2 cellular contexts compared by ENCODE assay signal in the genomic region with DNA sequence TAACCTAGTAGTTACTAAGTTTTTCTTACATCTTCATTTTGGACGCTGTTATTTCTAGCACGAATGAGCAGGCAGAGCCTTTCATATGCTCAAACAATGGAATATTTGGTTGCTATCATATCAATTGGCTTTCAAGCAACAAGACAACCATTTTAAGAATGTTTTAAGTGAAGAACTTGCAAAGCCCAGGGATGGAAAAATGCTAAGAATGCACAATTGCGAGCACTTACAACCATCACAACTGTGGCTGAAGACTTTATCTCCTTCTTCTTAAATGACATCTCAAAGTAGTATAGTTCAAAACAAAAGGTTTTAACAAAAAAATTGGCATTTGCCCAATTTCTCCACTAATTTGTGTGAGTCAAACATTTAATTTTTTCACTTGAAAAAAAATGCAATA.
TF ChIP-seq lines count a peak whose summit lies in the region.

No MANE protein-coding gene starts in this region.

TF ChIP-seq in SK-N-SH treated with all-trans-retinoic acid at 6 μM for 48 hours, 23 proteins besides CTCF, POLR2A, EP300 and RAD21:
- TF ChIP-seq, protein P1, sequence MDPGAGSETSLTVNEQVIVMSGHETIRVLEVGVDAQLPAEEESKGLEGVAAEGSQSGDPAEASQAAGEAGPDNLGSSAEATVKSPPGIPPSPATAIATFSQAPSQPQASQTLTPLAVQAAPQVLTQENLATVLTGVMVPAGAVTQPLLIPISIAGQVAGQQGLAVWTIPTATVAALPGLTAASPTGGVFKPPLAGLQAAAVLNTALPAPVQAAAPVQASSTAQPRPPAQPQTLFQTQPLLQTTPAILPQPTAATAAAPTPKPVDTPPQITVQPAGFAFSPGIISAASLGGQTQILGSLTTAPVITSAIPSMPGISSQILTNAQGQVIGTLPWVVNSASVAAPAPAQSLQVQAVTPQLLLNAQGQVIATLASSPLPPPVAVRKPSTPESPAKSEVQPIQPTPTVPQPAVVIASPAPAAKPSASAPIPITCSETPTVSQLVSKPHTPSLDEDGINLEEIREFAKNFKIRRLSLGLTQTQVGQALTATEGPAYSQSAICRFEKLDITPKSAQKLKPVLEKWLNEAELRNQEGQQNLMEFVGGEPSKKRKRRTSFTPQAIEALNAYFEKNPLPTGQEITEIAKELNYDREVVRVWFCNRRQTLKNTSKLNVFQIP (CRISPR knock-in tag; IDR thresholded peaks at IDR 0.05; ENCODE audit: borderline replicate concordance, low read depth): no peak
- peak; percentile 74 for TF ChIP-seq ISL1 (CRISPR knock-in tag; IDR thresholded peaks at IDR 0.05)

TF ChIP-seq in H1, 55 proteins besides CTCF, POLR2A, EP300 and RAD21:
- TF ChIP-seq ASH2L (IDR thresholded peaks at IDR 0.05; ENCODE audit: low read length) (no peak), TEAD4 (IDR thresholded peaks at IDR 0.05; ENCODE audit: low read depth, low read length) (0 out of 2 replicates have a peak, but pooled peaks have one; percentile 19)
TF ChIP-seq in H1: peak in this region for 1.
